ENCODE assay signal across 9 cellular contexts in the genomic region with DNA sequence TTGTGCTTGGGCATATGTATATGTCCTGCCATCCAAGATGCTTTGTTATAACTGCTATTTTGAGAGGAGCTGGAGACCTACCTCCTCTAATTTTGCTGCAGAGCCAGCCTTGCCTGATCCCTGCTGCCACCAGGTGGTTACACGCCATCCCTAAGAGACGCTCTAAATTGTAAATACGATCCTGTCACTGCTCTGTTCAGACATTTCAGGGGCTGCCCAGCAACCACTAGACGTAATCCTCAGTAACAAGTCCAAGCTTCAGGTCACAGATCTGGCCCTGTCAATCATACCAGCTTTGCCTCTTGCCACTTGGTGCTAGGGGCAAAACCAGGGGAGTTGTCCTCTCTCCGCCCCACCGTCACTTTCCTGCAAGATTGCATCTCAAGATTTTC. TPM values are rescaled to one million over a fixed set of nuclear protein-coding genes. Genes with fewer than 3 reads are reported as not detected.
DNase-seq lines count a peak whose midpoint lies in the region; ATAC-seq and TF ChIP-seq lines count a peak whose summit lies in the region.
"Had no signal": no experiment of that assay in that cellular context is flagged by ENCODE, and none has a peak within 500 bp of the region (broad histone marks: within the 10 kb centered on the region; RNA-seq: fewer than 3 reads in every experiment).

No MANE protein-coding gene starts in this region.

- H3K9me3 ChIP-seq in endodermal cell (ENCODE audit: control insufficient read depth, low read length) (no peaks in the 10 kb centered on the region), aorta (ENCODE audit: control insufficient read depth, low read length) (no peaks in the 10 kb centered on the region)

- H3K9ac ChIP-seq in endodermal cell (ENCODE audit: extremely low read depth, low read length, poor library complexity, severe bottlenecking): no peak overlapping the region

- intact Hi-C loops in aorta (cut with DNase I): loop anchor here (5.0 to 10.0 kb wide), 4 partner anchors 82 to 170 kb away; partner anchors contain the start of gene ILDR2 (in 1 of the 2)

- WGBS in endodermal cell (ENCODE audit: insufficient coverage in 1 of 2, insufficient read length in 1 of 2), 2 experiments: 49 to 58% methylated on average over 5 to 6 of the region's 6 CpGs
- WGBS in aorta, 2 donors: 37 to 40% methylated on average over 6 of the region's 6 CpGs

- H3K27ac ChIP-seq in endodermal cell (ENCODE audit: low read depth, low read length) (peak overlapping the region; percentile 39), aorta (ENCODE audit: low read depth in 1 of 2, low read length in 2 of 2) (no peak overlapping the region)

- peak; percentile 80 for TF ChIP-seq CTCF in endodermal cell (conservative IDR thresholded peaks at IDR 0.05)
- TF ChIP-seq CTCF in nephron (IDR thresholded peaks at IDR 0.05; ENCODE audit: unreplicated experiment in 3 of 3): peak; percentile 53 to 62 (median 62)

- H3K27ac Mint-ChIP-seq in endodermal cell (no peak overlapping the region), nephron (no peak overlapping the region)
- H3K27ac Mint-ChIP-seq: activated naive CD4-positive, alpha-beta T cell treated with anti-CD3 and anti-CD28 coated beads, Interleukin-2, amount 50 U/mL, for 24 hours had no signal

- H3K27me3 ChIP-seq in endodermal cell (ENCODE audit: control insufficient read depth, insufficient read depth, low read length, poor library complexity, severe bottlenecking): no peaks in the 10 kb centered on the region
- H3K27me3 ChIP-seq in aorta (ENCODE audit: control insufficient read depth in 1 of 2, insufficient read depth in 2 of 2, low read length in 1 of 2): no peaks in the 10 kb centered on the region

- H3K36me3 ChIP-seq in endodermal cell (ENCODE audit: control insufficient read depth, insufficient read depth, low read length) (no peaks in the 10 kb centered on the region), aorta (ENCODE audit: control insufficient read depth in 1 of 2, insufficient read depth in 2 of 2, low read length in 1 of 2) (no peaks in the 10 kb centered on the region)

- no peak overlapping the region for H3K4me3 ChIP-seq in endodermal cell (ENCODE audit: low read length)
- H3K4me3 ChIP-seq in aorta (ENCODE audit: low read length in 2 of 2): no peak overlapping the region

- H3K36me3 Mint-ChIP-seq in endodermal cell (ENCODE audit: low read depth) (no peaks in the 10 kb centered on the region), nephron (ENCODE audit: low read depth) (no peaks in the 10 kb centered on the region)

- H3K9me3 Mint-ChIP-seq in endodermal cell: no peaks in the 10 kb centered on the region
- no peaks in the 10 kb centered on the region for H3K9me3 Mint-ChIP-seq in nephron
- H3K9me3 Mint-ChIP-seq: activated naive CD4-positive, alpha-beta T cell treated with anti-CD3 and anti-CD28 coated beads, Interleukin-2, amount 50 U/mL, for 24 hours had no signal

- ATAC-seq in aorta (ENCODE audit: low FRiP score): no peak

- H3K27me3 Mint-ChIP-seq in endodermal cell (ENCODE audit: insufficient read depth) (no peaks in the 10 kb centered on the region), nephron (ENCODE audit: low read depth) (peaks cover 13% of the 10 kb centered on the region)
- H3K27me3 Mint-ChIP-seq: activated naive CD4-positive, alpha-beta T cell treated with anti-CD3 and anti-CD28 coated beads, Interleukin-2, amount 50 U/mL, for 24 hours had no signal

- H3K4me1 Mint-ChIP-seq in endodermal cell (peaks cover 7% of the 10 kb centered on the region), nephron (no peaks in the 10 kb centered on the region)

- H3K4me3 Mint-ChIP-seq in endodermal cell: no peak overlapping the region
- H3K4me3 Mint-ChIP-seq in nephron: no peak overlapping the region
- H3K4me3 Mint-ChIP-seq: activated naive CD4-positive, alpha-beta T cell treated with anti-CD3 and anti-CD28 coated beads, Interleukin-2, amount 50 U/mL, for 24 hours had no signal

- peak; percentile 56 for DNase-seq in activated CD4-positive, alpha-beta T cell treated with anti-CD3 and anti-CD28 coated beads for 48 hours
- DNase-seq in activated CD4-positive, alpha-beta T cell treated with anti-CD3 and anti-CD28 coated beads, Interleukin-2, amount 50 U/mL, for 4 hours: no peak
- peak; percentile 32 for DNase-seq in HCEC 1CT
- DNase-seq in NAMALWA (ENCODE audit: low spot score): peak; percentile 86
- DNase-seq in SHP77 (lab: John Stamatoyannopoulos, UW): peak; percentile 71 to 73
- peak; percentile 84 for DNase-seq in endodermal cell
- no peak for DNase-seq in aorta

- H3K4me1 ChIP-seq in endodermal cell (ENCODE audit: control insufficient read depth, insufficient read depth, low read length) (no peaks in the 10 kb centered on the region), aorta (ENCODE audit: control insufficient read depth in 1 of 2, insufficient read depth in 2 of 2, low read length in 2 of 2) (no peaks in the 10 kb centered on the region)

RNA-seq across cellular contexts. Expression of gene GPA33, which starts 32.9 kb away (rescaled TPM):
- total RNA-seq in endodermal cell (1 to 10 TPM in 1 of 2 donors, under 1 TPM in 1; 0.37 to 1.5 TPM), aorta (not detected)
- 2.2 TPM for polyA plus RNA-seq in endodermal cell (2013, experiment 1 of 2)
- 1.4 TPM for polyA plus RNA-seq in endodermal cell (2013, experiment 2 of 2)
- 1 to 10 TPM in 1 of 2 donors, under 1 TPM in 1; 0.20 to 8.9 TPM for polyA plus RNA-seq in aorta

RNA-seq across cellular contexts. Expression of gene STYXL2, which starts 36.6 kb away (rescaled TPM):
- total RNA-seq in endodermal cell: 1 to 10 TPM in 1 of 2 donors, under 1 TPM in 1; 0.99 to 5.2 TPM
- 0.21 TPM for polyA plus RNA-seq in endodermal cell (2013, experiment 1 of 2)
- polyA plus RNA-seq in endodermal cell (2013, experiment 2 of 2): 0.17 TPM
- total RNA-seq in aorta: 1 to 10 TPM; 7.1 to 7.6 TPM
- polyA plus RNA-seq in aorta: 1 to 10 TPM; 2.0 to 2.8 TPM

Comparison
In these comparisons a context has a peak if more than half of its experiments do, and no peak if none do; other contexts are left out.
1. DNase-seq: peak in activated CD4-positive, alpha-beta T cell treated with anti-CD3 and anti-CD28 coated beads for 48 hours (single experiment), HCEC 1CT (single experiment), NAMALWA (single experiment), SHP77 (2 of 2) and endodermal cell (single experiment); none in activated CD4-positive, alpha-beta T cell treated with anti-CD3 and anti-CD28 coated beads, Interleukin-2, amount 50 U/mL, for 4 hours (0 of 2) and aorta (0 of 2).